In genomic region chr16:87957296-87958069, GRCh38 we compare ENCODE assay signal across 1 cellular context.
TF ChIP-seq lines count a peak whose summit lies in the region.

No MANE protein-coding gene starts in this region.

TF ChIP-seq in K562, 482 proteins besides CTCF, POLR2A, EP300 and RAD21:
- no peak for TF ChIP-seq MITF (IDR thresholded peaks at IDR 0.05)
- TF ChIP-seq CBX5 (IDR thresholded peaks at IDR 0.05; ENCODE audit: borderline replicate concordance, low read depth) = no peak
- no peak for TF ChIP-seq ZNF561 (CRISPR knock-in tag; conservative IDR thresholded peaks at IDR 0.05)
- TF ChIP-seq KDM4B (IDR thresholded peaks at IDR 0.05; ENCODE audit: borderline replicate concordance in 2 of 2, low read depth in 1 of 2) = no peak
- TF ChIP-seq L3MBTL2 (IDR thresholded peaks at IDR 0.05) = no peak
- no peak for TF ChIP-seq ETS1 (conservative IDR thresholded peaks at IDR 0.05; ENCODE audit: control insufficient read depth, low read depth, low read length)
- no peak for TF ChIP-seq FOXK2 (conservative IDR thresholded peaks at IDR 0.05 in 1 of 2, IDR thresholded peaks at IDR 0.05 in 1 of 2; ENCODE audit: low read depth in 2 of 2)
- no peak for TF ChIP-seq GMEB1 (CRISPR knock-in tag; IDR thresholded peaks at IDR 0.05)
- no peak for TF ChIP-seq NFE2L1 (tag; IDR thresholded peaks at IDR 0.05; ENCODE audit: borderline replicate concordance, low read depth)
- TF ChIP-seq BHLHE40 (IDR thresholded peaks at IDR 0.05; ENCODE audit: low read length) = no peak
- TF ChIP-seq NKRF (IDR thresholded peaks at IDR 0.05; ENCODE audit: borderline replicate concordance) = no peak
- TF ChIP-seq CREB3L1 (IDR thresholded peaks at IDR 0.05; ENCODE audit: borderline replicate concordance, low read depth) = no peak
- no peak for TF ChIP-seq ZNF280A (IDR thresholded peaks at IDR 0.05; ENCODE audit: low read depth, partially characterized antibody)
- no peak for TF ChIP-seq SLC30A9 (CRISPR knock-in tag; IDR thresholded peaks at IDR 0.05)
- TF ChIP-seq ZNF282 (CRISPR knock-in tag; IDR thresholded peaks at IDR 0.05) = no peak
